In genomic region chr7:20241491-20242261, GRCh38 we compare ENCODE assay signal across 9 cellular contexts. TPM values are rescaled to one million over a fixed set of nuclear protein-coding genes. Genes with fewer than 3 reads are reported as not detected.
DNase-seq lines count a peak whose midpoint lies in the region; ATAC-seq and TF ChIP-seq lines count a peak whose summit lies in the region.
"Had no signal": no experiment of that assay in that cellular context is flagged by ENCODE, and none has a peak within 500 bp of the region (broad histone marks: within the 10 kb centered on the region; RNA-seq: fewer than 3 reads in every experiment).

No MANE protein-coding gene starts in this region.

- no peak overlapping the region for H3K4me3 ChIP-seq in RWPE2 (ENCODE audit: severe bottlenecking)
- H3K4me3 ChIP-seq in osteoblast (ENCODE audit: insufficient read depth, low read length) = no peak overlapping the region

- H3K27me3 ChIP-seq in RWPE2 (ENCODE audit: insufficient read depth, poor library complexity, severe bottlenecking) (no peaks in the 10 kb centered on the region), osteoblast (ENCODE audit: insufficient read depth, low read length) (no peaks in the 10 kb centered on the region)

- H3K4me1 ChIP-seq in RWPE2 (ENCODE audit: insufficient read depth, poor library complexity, severe bottlenecking) (peaks cover 21% of the 10 kb centered on the region), osteoblast (ENCODE audit: insufficient read depth, low read length) (peaks cover 21% of the 10 kb centered on the region)

- H3K36me3 ChIP-seq in RWPE2 (ENCODE audit: low read depth) (no peaks in the 10 kb centered on the region), osteoblast (ENCODE audit: insufficient read depth, low read length) (no peaks in the 10 kb centered on the region)

- no peak overlapping the region for H2AFZ ChIP-seq in osteoblast (ENCODE audit: low read length)

- H4K20me1 ChIP-seq in osteoblast (ENCODE audit: insufficient read depth, low read length) = no peaks in the 10 kb centered on the region

- DNase-seq in RWPE2 (ENCODE audit: low spot score) = no peak
- peak; percentile 44 for DNase-seq in osteoblast (ENCODE audit: insufficient read length, low spot score, missing footprints)
- DNase-seq in activated T-cell treated with anti-CD3 and anti-CD28 coated beads for 4 hours = no peak
- no peak for DNase-seq in SIG-M5 treated with dmso at 0.1 percent for 504 hours (lab: John Stamatoyannopoulos, UW; ENCODE audit: unreplicated experiment)
- DNase-seq in HuH-7 (ENCODE audit: low spot score) = no peak
- DNase-seq in SKM-1 (lab: John Stamatoyannopoulos, UW; ENCODE audit: unreplicated experiment) = no peak

- H3K9me3 ChIP-seq in RWPE2 (ENCODE audit: severe bottlenecking) (no peaks in the 10 kb centered on the region), osteoblast (ENCODE audit: low read depth, low read length) (no peaks in the 10 kb centered on the region)

- ATAC-seq in GM18867 (IDR thresholded peaks at IDR 0.05; ENCODE audit: unreplicated experiment) = peak; percentile 38
- peak; percentile 29 for ATAC-seq in HG03139 (IDR thresholded peaks at IDR 0.05; ENCODE audit: unreplicated experiment)
- ATAC-seq in RWPE2 (ENCODE audit: low read depth) = peak; percentile 82
- ATAC-seq: HCT116 had no signal

- peak overlapping the region; percentile 92 for H3K27ac ChIP-seq in RWPE2 (ENCODE audit: poor library complexity, severe bottlenecking)
- peak overlapping the region; percentile 83 for H3K27ac ChIP-seq in osteoblast (ENCODE audit: low read depth, low read length)

- H3K79me2 ChIP-seq in osteoblast (ENCODE audit: insufficient read depth, low read length) = no peaks in the 10 kb centered on the region

- TF ChIP-seq CTCF in RWPE2 (IDR thresholded peaks at IDR 0.05; ENCODE audit: poor library complexity, severe bottlenecking) (no peak), osteoblast (IDR thresholded peaks at IDR 0.05; ENCODE audit: extremely low read depth, low read depth, low read length) (no peak)

- H3K4me2 ChIP-seq in osteoblast (ENCODE audit: insufficient read depth, low read length) = peak overlapping the region; percentile 37

RNA-seq across cellular contexts. Expression of gene MACC1, which starts 24.5 kb away (rescaled TPM):
- 0.29 and 0.36 TPM in 2 replicates for total RNA-seq in osteoblast

Comparison
In these comparisons a context has a peak if more than half of its experiments do, and no peak if none do; other contexts are left out.
1. ATAC-seq: peak in every context shown above with its lines; median percentile 82 in RWPE2; 38 in GM18867; 29 in HG03139.